Comparison of ENCODE assay signal across 20 cellular contexts in genomic region chr2:23706613-23707078, GRCh38.
"Had no signal": no experiment of that assay in that cellular context is flagged by ENCODE, and none has a peak within 500 bp of the region (broad histone marks: within the 10 kb centered on the region; RNA-seq: fewer than 3 reads in every experiment).

No MANE protein-coding gene starts in this region.

- H3K4me1 ChIP-seq: left lung, right atrium auricular region, transverse colon had no signal

- H3K27ac ChIP-seq: brain microvascular endothelial cell, left lung, right atrium auricular region had no signal

- H3K4me3 ChIP-seq: left lung, right atrium auricular region, transverse colon had no signal

- ATAC-seq: left lung; naive thymus-derived CD8-positive, alpha-beta T cell had no signal

- H3K27me3 Mint-ChIP-seq: activated CD4-positive, alpha-beta memory T cell treated with anti-CD3 and anti-CD28 coated beads, Interleukin-2, amount 10 ng/mL, durations not matched to agents 7 days and 5 days; activated naive CD8-positive, alpha-beta T cell; activated T-cell treated with anti-CD3 and anti-CD28 coated beads, Interleukin-2, amount 50 U/mL, for 24 hours; naive thymus-derived CD8-positive, alpha-beta T cell; progenitor cell of endocrine pancreas had no signal

- H3K27me3 ChIP-seq: brain microvascular endothelial cell, left lung, right atrium auricular region, transverse colon had no signal

- DNase-seq: activated CD4-positive, alpha-beta T cell treated with anti-CD3 and anti-CD28 coated beads for 4 hours; activated gamma-delta T cell; activated T-cell treated with anti-CD3 and anti-CD28 coated beads, Interleukin-2, amount 50 U/mL, for 24 hours; brain microvascular endothelial cell; effector memory CD4-positive, alpha-beta T cell; foreskin melanocyte; mammary epithelial cell; small intestine; stimulated activated CD4-positive, alpha-beta T cell treated with anti-CD3 and anti-CD28 coated beads, Interleukin-4, amount 100 ng/mL, for 4 hours; stimulated activated CD8-positive, alpha-beta memory T cell treated with anti-CD3 and anti-CD28 coated beads, Interleukin-4, amount 100 ng/mL, for 48 hours; stimulated activated naive CD4-positive, alpha-beta T cell treated with Interleukin-2 at 50 U/mL for 16 hours; transverse colon had no signal

- H3K4me1 Mint-ChIP-seq: activated CD4-positive, alpha-beta memory T cell treated with anti-CD3 and anti-CD28 coated beads, Interleukin-2, amount 10 ng/mL, durations not matched to agents 7 days and 5 days had no signal

- H3K4me3 Mint-ChIP-seq: activated CD4-positive, alpha-beta memory T cell treated with anti-CD3 and anti-CD28 coated beads, Interleukin-2, amount 10 ng/mL, durations not matched to agents 7 days and 5 days; activated naive CD8-positive, alpha-beta T cell; activated T-cell treated with anti-CD3 and anti-CD28 coated beads, Interleukin-2, amount 50 U/mL, for 24 hours; naive thymus-derived CD8-positive, alpha-beta T cell; T-helper 1 cell treated with Interleukin-12 subunit alpha and Interleukin-12 subunit beta and Interleukin-4 antibody, amounts not matched to agents 30 μg/mL and 1 μg/mL, for 36 hours; WTC11 had no signal

- H3K9me3 Mint-ChIP-seq: activated CD4-positive, alpha-beta memory T cell treated with anti-CD3 and anti-CD28 coated beads, Interleukin-2, amount 10 ng/mL, durations not matched to agents 7 days and 5 days; activated T-cell treated with anti-CD3 and anti-CD28 coated beads, Interleukin-2, amount 50 U/mL, for 24 hours; naive thymus-derived CD8-positive, alpha-beta T cell; T-helper 1 cell treated with Interleukin-12 subunit alpha and Interleukin-12 subunit beta and Interleukin-4 antibody, amounts not matched to agents 30 μg/mL and 1 μg/mL, for 36 hours; WTC11 had no signal

- H3K36me3 ChIP-seq: brain microvascular endothelial cell, transverse colon had no signal

- H3K27ac Mint-ChIP-seq: activated CD4-positive, alpha-beta memory T cell treated with anti-CD3 and anti-CD28 coated beads, Interleukin-2, amount 10 ng/mL, durations not matched to agents 7 days and 5 days; activated naive CD8-positive, alpha-beta T cell; activated T-cell treated with anti-CD3 and anti-CD28 coated beads, Interleukin-2, amount 50 U/mL, for 24 hours; progenitor cell of endocrine pancreas; T-helper 1 cell treated with Interleukin-12 subunit alpha and Interleukin-12 subunit beta and Interleukin-4 antibody, amounts not matched to agents 30 μg/mL and 1 μg/mL, for 36 hours had no signal

- H3K9me3 ChIP-seq: left lung, right atrium auricular region, transverse colon had no signal
